In genomic region chr2:112712903-112713584, GRCh38 we compare ENCODE assay signal across 10 cellular contexts. TPM values are rescaled to one million over a fixed set of nuclear protein-coding genes. Genes with fewer than 3 reads are reported as not detected.
DNase-seq lines count a peak whose midpoint lies in the region; ATAC-seq and TF ChIP-seq lines count a peak whose summit lies in the region.
"Had no signal": no experiment of that assay in that cellular context is flagged by ENCODE, and none has a peak within 500 bp of the region (broad histone marks: within the 10 kb centered on the region; RNA-seq: fewer than 3 reads in every experiment).

No MANE protein-coding gene starts in this region.

- H3K4me3 Mint-ChIP-seq in dendritic cell treated with granulocyte-macrophage colony-stimulating factor and Interleukin-4, amounts not matched to agents 40 ng/mL and 50 ng/mL, for 4 days, result no peak overlapping the region

- H3K4me1 Mint-ChIP-seq in dendritic cell treated with granulocyte-macrophage colony-stimulating factor and Interleukin-4, amounts not matched to agents 40 ng/mL and 50 ng/mL, for 4 days (ENCODE audit: low read depth), result peaks cover 60% of the 10 kb centered on the region

- H3K27me3 ChIP-seq in SK-N-SH (ENCODE audit: insufficient read depth), result no peaks in the 10 kb centered on the region

- no peaks in the 10 kb centered on the region for H3F3A ChIP-seq in SK-N-SH (replicated peaks; ENCODE audit: insufficient read depth)

- H3K27ac ChIP-seq in SK-N-SH (ENCODE audit: low read depth in 2 of 2, low read length in 1 of 2), result no peak overlapping the region

- H3K9ac ChIP-seq in SK-N-SH, result no peak overlapping the region

- TF ChIP-seq EP300 in SK-N-SH (IDR thresholded peaks at IDR 0.05; ENCODE audit: borderline replicate concordance in 1 of 2, low read depth in 1 of 2, low read length in 1 of 2), result no peak

- H3K4me3 ChIP-seq in SK-N-SH (ENCODE audit: low read depth in 2 of 2, low read length in 1 of 2), result no peak overlapping the region

- CTCF ChIA-PET in SK-N-SH (lab: Yijun Ruan, JAX), result interaction anchor here (2.5 kb wide), 1 partner anchor 12 kb away, joined by 11 read pairs; no protein-coding TSS in a partner anchor

- POLR2A ChIA-PET in SK-N-SH (lab: Yijun Ruan, JAX), result no interaction called here

- H3K4me1 ChIP-seq in SK-N-SH (ENCODE audit: control insufficient read depth in 1 of 2, insufficient read depth in 2 of 2, low read depth in 1 of 2, low read length in 1 of 2), result no peaks in the 10 kb centered on the region

- no peaks in the 10 kb centered on the region for H4K20me1 ChIP-seq in SK-N-SH (ENCODE audit: insufficient read depth)

- intact Hi-C loops in dendritic cell treated with granulocyte-macrophage colony-stimulating factor and Interleukin-4, amounts not matched to agents 40 ng/mL and 50 ng/mL, for 4 days (cut with micrococcal nuclease), result no loop called here

- 82% methylated on average over 16 of the region's 17 CpGs for WGBS in SK-N-SH (ENCODE audit: low lambda C conversion rate)

- H3K36me3 Mint-ChIP-seq in dendritic cell treated with granulocyte-macrophage colony-stimulating factor and Interleukin-4, amounts not matched to agents 40 ng/mL and 50 ng/mL, for 4 days (ENCODE audit: low read depth), result no peaks in the 10 kb centered on the region

- TF ChIP-seq RAD21 in SK-N-SH (IDR thresholded peaks at IDR 0.05; ENCODE audit: low read length), result no peak

- no peaks in the 10 kb centered on the region for H3K9me3 ChIP-seq in SK-N-SH

- H3K4me2 ChIP-seq in SK-N-SH, result no peak overlapping the region

- H2AFZ ChIP-seq in SK-N-SH (ENCODE audit: low read depth), result no peak overlapping the region

- peak overlapping the region; percentile 68 for H3K27ac Mint-ChIP-seq in dendritic cell treated with granulocyte-macrophage colony-stimulating factor and Interleukin-4, amounts not matched to agents 40 ng/mL and 50 ng/mL, for 4 days

- no peaks in the 10 kb centered on the region for H3K9me3 Mint-ChIP-seq in dendritic cell treated with granulocyte-macrophage colony-stimulating factor and Interleukin-4, amounts not matched to agents 40 ng/mL and 50 ng/mL, for 4 days

- DNase-seq in GM04503 (ENCODE audit: low read depth) (peak; percentile 42), RKO (ENCODE audit: low spot score) (peak; percentile 84), SK-N-SH (no peak), foreskin melanocyte (no peak)
- DNase-seq in stimulated activated CD4-positive, alpha-beta T cell treated with anti-CD3 and anti-CD28 coated beads, Interleukin-12 subunit alpha, Interleukin-12 subunit beta, amount 100 ng/mL, for 4 hours, result peak; percentile 26
- DNase-seq: DND-41, right cardiac atrium had no signal

- no peaks in the 10 kb centered on the region for H3K36me3 ChIP-seq in SK-N-SH (replicated peaks in 1 of 2; ENCODE audit: control insufficient read depth in 1 of 2, insufficient read depth in 2 of 2, low read length in 1 of 2)

- no peaks in the 10 kb centered on the region for H3K79me2 ChIP-seq in SK-N-SH (ENCODE audit: insufficient read depth)

- no peaks in the 10 kb centered on the region for H3K27me3 Mint-ChIP-seq in dendritic cell treated with granulocyte-macrophage colony-stimulating factor and Interleukin-4, amounts not matched to agents 40 ng/mL and 50 ng/mL, for 4 days

- no peak for TF ChIP-seq CTCF in SK-N-SH (IDR thresholded peaks at IDR 0.05)

- no peak for ATAC-seq in GM18502 (IDR thresholded peaks at IDR 0.05; ENCODE audit: poor library complexity, unreplicated experiment)
- ATAC-seq in GM21786 (IDR thresholded peaks at IDR 0.05; ENCODE audit: unreplicated experiment), result no peak

- H3K9me2 ChIP-seq in SK-N-SH, result no peaks in the 10 kb centered on the region

TF ChIP-seq in SK-N-SH, 30 proteins besides CTCF, POLR2A, EP300 and RAD21:
- TF ChIP-seq FOSL2 (IDR thresholded peaks at IDR 0.05; ENCODE audit: borderline replicate concordance, low read depth) (no peak), EZH2phosphoT487 (IDR thresholded peaks at IDR 0.05; ENCODE audit: borderline replicate concordance, low read depth) (no peak), TAF1 (IDR thresholded peaks at IDR 0.05; ENCODE audit: borderline replicate concordance, low read depth, low read length) (no peak), ZBTB33 (IDR thresholded peaks at IDR 0.05; ENCODE audit: borderline replicate concordance, low read depth) (no peak), GATA2 (CRISPR knock-in tag; IDR thresholded peaks at IDR 0.05) (no peak), POLR2AphosphoS5 (IDR thresholded peaks at IDR 0.05; ENCODE audit: low read depth, low read length) (no peak), TEAD4 (IDR thresholded peaks at IDR 0.05; ENCODE audit: borderline replicate concordance, insufficient read depth) (no peak), SMC3 (IDR thresholded peaks at IDR 0.05; ENCODE audit: low read depth, low read length) (no peak), USF2 (IDR thresholded peaks at IDR 0.05; ENCODE audit: borderline replicate concordance, low read depth, low read length) (no peak), TCF12 (IDR thresholded peaks at IDR 0.05) (no peak), MAX (IDR thresholded peaks at IDR 0.05; ENCODE audit: low read depth) (no peak), ELF1 (IDR thresholded peaks at IDR 0.05) (no peak), RFX5 (IDR thresholded peaks at IDR 0.05; ENCODE audit: low read length) (no peak)

RNA-seq across cellular contexts. Expression of gene NT5DC4, which starts 7.8 kb away (rescaled TPM):
- polyA plus RNA-seq in SK-N-SH (2012; rRNA removed), result not detected in 2 replicates
- 0.01 TPM in 1 of 2 replicates, not detected in the other for polyA plus RNA-seq in SK-N-SH (2012; cell fraction: cytosol; rRNA removed)
- 0.01 and 0.07 TPM in 2 replicates for polyA plus RNA-seq in SK-N-SH (2012; cell fraction: nucleus; rRNA removed)
- polyA plus RNA-seq: right cardiac atrium had no signal

RNA-seq across cellular contexts. Expression of gene CKAP2L, which starts 51.4 kb away (rescaled TPM):
- 2.9 TPM in 2 replicates for polyA plus RNA-seq in SK-N-SH (2012; rRNA removed)
- polyA plus RNA-seq in SK-N-SH (2012; cell fraction: cytosol; rRNA removed), result 3.8 and 4.4 TPM in 2 replicates
- 0.86 and 2.0 TPM in 2 replicates for polyA plus RNA-seq in SK-N-SH (2012; cell fraction: nucleus; rRNA removed)
- polyA plus RNA-seq: right cardiac atrium had no signal

Comparison
In these comparisons a context has a peak if more than half of its experiments do, and no peak if none do; other contexts are left out.
1. DNase-seq: peak in GM04503 (single experiment), RKO (single experiment) and stimulated activated CD4-positive, alpha-beta T cell treated with anti-CD3 and anti-CD28 coated beads, Interleukin-12 subunit alpha, Interleukin-12 subunit beta, amount 100 ng/mL, for 4 hours (single experiment); none in SK-N-SH (single experiment) and foreskin melanocyte (single experiment).